ENCODE assay signal across 25 cellular contexts in the genomic region with DNA sequence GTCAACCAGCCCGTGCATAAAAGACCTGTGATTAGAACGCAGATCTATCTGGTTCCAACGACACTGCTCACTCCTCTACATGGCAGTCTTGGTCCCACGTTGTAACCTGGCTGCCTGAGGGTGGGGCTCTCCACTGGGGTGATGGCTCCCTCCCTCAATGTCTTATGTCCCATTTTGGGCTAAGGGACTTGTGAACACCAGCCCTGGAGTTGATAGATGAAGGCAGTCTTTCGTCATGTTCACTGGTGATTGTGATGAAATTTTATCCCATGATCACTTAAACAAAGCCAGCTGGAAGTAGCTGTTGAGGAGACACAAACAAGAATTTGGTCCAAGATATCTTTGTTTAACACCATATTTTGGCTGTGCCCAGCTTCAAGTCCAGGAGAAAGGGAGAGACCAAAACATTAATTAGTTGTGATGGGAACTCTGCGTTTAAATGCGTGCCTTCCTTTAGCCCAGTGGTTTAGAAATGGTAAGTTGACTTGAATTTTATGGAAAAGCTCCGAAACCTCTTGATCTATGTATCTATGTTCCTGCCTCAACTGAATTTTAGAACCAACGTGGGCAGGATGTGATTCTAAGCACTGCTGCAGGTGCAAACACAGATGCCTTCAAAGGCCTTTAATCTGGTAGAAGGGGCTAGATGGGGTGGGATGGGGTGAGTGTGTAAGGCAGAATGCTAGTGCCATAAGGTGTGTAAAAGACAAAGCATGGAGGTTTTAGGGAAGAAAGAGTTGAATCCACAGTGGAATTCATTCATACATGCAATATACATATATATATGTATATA.
"Had no signal": no experiment of that assay in that cellular context is flagged by ENCODE, and none has a peak within 500 bp of the region (broad histone marks: within the 10 kb centered on the region; RNA-seq: fewer than 3 reads in every experiment).

No MANE protein-coding gene starts in this region.

- H3K9ac ChIP-seq: parathyroid adenoma had no signal

- H3K4me3 ChIP-seq: coronary artery, esophagus muscularis mucosa, lower lobe of right lung, right lobe of liver had no signal

- H3K27ac ChIP-seq: coronary artery, esophagus muscularis mucosa, lower lobe of right lung, parathyroid adenoma, right lobe of liver had no signal

- H3K27me3 ChIP-seq: right lobe of liver had no signal

- H3K4me1 ChIP-seq: esophagus muscularis mucosa, lower lobe of right lung, parathyroid adenoma had no signal

- H3K79me2 ChIP-seq: parathyroid adenoma had no signal

- H3K9me3 ChIP-seq: esophagus muscularis mucosa, lower lobe of right lung, right lobe of liver had no signal

- H2AFZ ChIP-seq: parathyroid adenoma had no signal

- DNase-seq: activated B cell treated with CpG ODN at 0.5 μM for 24 hours; activated CD4-positive, alpha-beta T cell treated with anti-CD3 and anti-CD28 coated beads for 36 hours; activated CD4-positive, alpha-beta T cell treated with anti-CD3 and anti-CD28 coated beads, Interleukin-2, amount 50 U/mL, for 4 hours; activated CD8-positive, alpha-beta memory T cell treated with anti-CD3 and anti-CD28 coated beads for 24 hours; activated CD8-positive, alpha-beta memory T cell treated with anti-CD3 and anti-CD28 coated beads, Interleukin-2, amount 50 U/mL, for 4 hours; activated naive CD4-positive, alpha-beta T cell treated with anti-CD3 and anti-CD28 coated beads for 36 hours; activated naive CD8-positive, alpha-beta T cell treated with anti-CD3 and anti-CD28 coated beads, Interleukin-2, amount 10 ng/mL, durations not matched to agents 7 days and 5 days; activated T-cell treated with anti-CD3 and anti-CD28 coated beads, Interleukin-2, amount 50 U/mL, for 4 hours; amygdala; cerebellar nuclear complex; islet precursor cell; left cardiac atrium; lower lobe of right lung; naive B cell; nucleus accumbens; right lobe of liver; small intestine; stimulated activated CD4-positive, alpha-beta T cell treated with anti-CD3 and anti-CD28 coated beads, Interleukin-15, amount 100 ng/mL, for 24 hours; stimulated activated naive B cell treated with anti-CD40 and anti-IgM and Interleukin-4, amounts not matched to agents 10 μg/mL and 1 μg/mL and 100 μg/mL, for 72 hours; SW 1271; T-helper 17 cell; trophoblast cell had no signal

- H3K36me3 ChIP-seq: esophagus muscularis mucosa, lower lobe of right lung, right lobe of liver had no signal

- ATAC-seq: activated CD4-positive, alpha-beta T cell treated with anti-CD3 and anti-CD28 coated beads for 36 hours; activated T-cell treated with anti-CD3 and anti-CD28 coated beads, Interleukin-2, amount 50 U/mL, for 4 hours; lower lobe of right lung; right lobe of liver; stimulated activated naive B cell treated with anti-CD40 and anti-IgM and Interleukin-4, amounts not matched to agents 10 μg/mL and 1 μg/mL and 100 μg/mL, for 72 hours; T-helper 17 cell had no signal
